16 cellular contexts compared by ENCODE assay signal in the genomic region with DNA sequence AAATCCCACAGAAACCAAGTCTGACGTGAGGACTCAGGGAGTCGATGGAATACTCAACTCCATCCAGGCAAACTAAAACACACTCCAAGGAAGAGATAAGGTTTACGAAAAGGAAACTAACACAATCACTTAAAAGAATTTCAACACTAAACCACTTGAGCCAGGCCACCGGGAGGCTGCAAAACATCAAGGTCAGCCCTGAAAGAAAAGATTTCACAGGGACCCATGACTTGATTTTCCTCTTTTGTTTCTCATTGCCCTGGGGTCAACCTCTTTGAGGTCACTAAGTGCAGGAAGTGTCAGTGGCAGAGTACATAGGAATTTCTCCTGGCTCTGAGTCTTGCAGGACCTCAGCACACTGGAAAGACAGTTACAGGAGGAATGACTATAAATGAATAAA.
DNase-seq lines count a peak whose midpoint lies in the region; ATAC-seq and TF ChIP-seq lines count a peak whose summit lies in the region.
"Had no signal": no experiment of that assay in that cellular context is flagged by ENCODE, and none has a peak within 500 bp of the region (broad histone marks: within the 10 kb centered on the region; RNA-seq: fewer than 3 reads in every experiment).

No MANE protein-coding gene starts in this region.

- H3K4me1 Mint-ChIP-seq in activated CD8-positive, alpha-beta memory T cell treated with anti-CD3 and anti-CD28 coated beads, Interleukin-2, amount 10 ng/mL, durations not matched to agents 7 days and 5 days = peaks cover 3% of the 10 kb centered on the region
- H3K4me1 Mint-ChIP-seq: central memory CD8-positive, alpha-beta T cell had no signal

- intact Hi-C loops in transverse colon (cut with DNase I; ENCODE audit: low total_unique reads) = no loop called here

- H3K27ac ChIP-seq in mesodermal cell (ENCODE audit: low read depth, low read length, severe bottlenecking) = peak overlapping the region; percentile 90
- H3K27ac ChIP-seq in transverse colon = peak overlapping the region in 3 of 4 donors; percentile 54 to 69 (median 58)
- H3K27ac ChIP-seq: PC-9, suprapubic skin had no signal

- peaks cover 17% of the 10 kb centered on the region for H3K4me1 ChIP-seq in mesodermal cell (ENCODE audit: control insufficient read depth, insufficient read depth, low read length, poor library complexity, severe bottlenecking)
- peaks cover 0 to 11% (median 2%) of the 10 kb centered on the region in 4 donors for H3K4me1 ChIP-seq in transverse colon

- H3K9me3 ChIP-seq in mesodermal cell (ENCODE audit: control insufficient read depth, low read length) (peaks cover 5% of the 10 kb centered on the region), transverse colon (no peaks in the 10 kb centered on the region)
- H3K9me3 ChIP-seq: suprapubic skin had no signal

- no peak overlapping the region for H3K27ac Mint-ChIP-seq in activated CD8-positive, alpha-beta memory T cell treated with anti-CD3 and anti-CD28 coated beads, Interleukin-2, amount 10 ng/mL, durations not matched to agents 7 days and 5 days
- H3K27ac Mint-ChIP-seq: activated T-cell treated with anti-CD3 and anti-CD28 coated beads, Interleukin-2, amount 50 U/mL, for 24 hours; naive thymus-derived CD8-positive, alpha-beta T cell had no signal

- ATAC-seq in HG02642 (IDR thresholded peaks at IDR 0.05; ENCODE audit: poor library complexity, unreplicated experiment) = no peak
- no peak for ATAC-seq in activated CD8-positive, alpha-beta memory T cell treated with anti-CD3 and anti-CD28 coated beads, Interleukin-2, amount 10 ng/mL, durations not matched to agents 7 days and 5 days
- ATAC-seq: naive thymus-derived CD8-positive, alpha-beta T cell had no signal

- no peaks in the 10 kb centered on the region for H3K27me3 ChIP-seq in transverse colon
- H3K27me3 ChIP-seq: suprapubic skin had no signal

- TF ChIP-seq POLR2A in transverse colon (IDR thresholded peaks at IDR 0.05) = no peak

- H3K36me3 Mint-ChIP-seq in activated CD8-positive, alpha-beta memory T cell treated with anti-CD3 and anti-CD28 coated beads, Interleukin-2, amount 10 ng/mL, durations not matched to agents 7 days and 5 days = no peaks in the 10 kb centered on the region
- H3K36me3 Mint-ChIP-seq: naive thymus-derived CD8-positive, alpha-beta T cell had no signal

- no peak overlapping the region for H3K4me3 Mint-ChIP-seq in activated CD8-positive, alpha-beta memory T cell treated with anti-CD3 and anti-CD28 coated beads, Interleukin-2, amount 10 ng/mL, durations not matched to agents 7 days and 5 days
- H3K4me3 Mint-ChIP-seq: activated T-cell treated with anti-CD3 and anti-CD28 coated beads, Interleukin-2, amount 50 U/mL, for 24 hours; central memory CD8-positive, alpha-beta T cell; naive thymus-derived CD8-positive, alpha-beta T cell had no signal

- peaks cover 4% of the 10 kb centered on the region for H3K9me3 Mint-ChIP-seq in activated CD8-positive, alpha-beta memory T cell treated with anti-CD3 and anti-CD28 coated beads, Interleukin-2, amount 10 ng/mL, durations not matched to agents 7 days and 5 days (ENCODE audit: low read depth)
- H3K9me3 Mint-ChIP-seq: central memory CD8-positive, alpha-beta T cell had no signal

- WGBS in mesodermal cell (ENCODE audit: insufficient coverage in 2 of 2), 2 experiments = 0 to 10% methylated on average over 1 to 2 of the region's 4 CpGs
- WGBS in transverse colon (ENCODE audit: low coverage in 1 of 2), 2 donors = 56% methylated on average over 4 of the region's 4 CpGs; no CpG with 5 or more reads in 1 of the 2 donors

- no peaks in the 10 kb centered on the region for H3K36me3 ChIP-seq in mesodermal cell (ENCODE audit: control insufficient read depth, insufficient read depth, low read length)
- H3K36me3 ChIP-seq in transverse colon = no peaks in the 10 kb centered on the region
- H3K36me3 ChIP-seq: suprapubic skin had no signal

- in situ Hi-C loops in transverse colon (cut with MboI; ENCODE audit: low pct_ligation_motif_present in 1 of 4, low pct_unique_long_range_greater_than_20kb in 1 of 4, low sequenced_read_pairs in 3 of 4) = no loop called here

- CTCF ChIA-PET in activated CD8-positive, alpha-beta memory T cell treated with anti-CD3 and anti-CD28 coated beads, Interleukin-2, amount 10 ng/mL, durations not matched to agents 7 days and 5 days (lab: Charles Lee) = no interaction called here

- no peak for TF ChIP-seq CTCF in fibroblast of mammary gland (conservative IDR thresholded peaks at IDR 0.05; ENCODE audit: control insufficient read depth, insufficient read depth, low read depth, low read length)
- TF ChIP-seq CTCF in transverse colon (IDR thresholded peaks at IDR 0.05) = no peak

- H3K4me3 ChIP-seq in fibroblast of mammary gland (ENCODE audit: control insufficient read depth, low read depth, low read length) (no peak overlapping the region), mesodermal cell (ENCODE audit: extremely low read depth, insufficient read depth, low read length, poor library complexity, severe bottlenecking) (no peak overlapping the region), transverse colon (no peak overlapping the region)
- H3K4me3 ChIP-seq: PC-9, suprapubic skin had no signal

- no peak for TF ChIP-seq EP300 in transverse colon (IDR thresholded peaks at IDR 0.05; ENCODE audit: low read depth)

- no peaks in the 10 kb centered on the region for H3K27me3 Mint-ChIP-seq in activated CD8-positive, alpha-beta memory T cell treated with anti-CD3 and anti-CD28 coated beads, Interleukin-2, amount 10 ng/mL, durations not matched to agents 7 days and 5 days
- H3K27me3 Mint-ChIP-seq: central memory CD8-positive, alpha-beta T cell had no signal

- DNase-seq in RPMI7951 (ENCODE audit: low read depth) (peak; percentile 32), fibroblast of mammary gland (ENCODE audit: low read depth) (peak; percentile 51), transverse colon (peak; percentile 8), kidney tubule cell (ENCODE audit: low spot score) (no peak), dedifferentiated amniotic fluid mesenchymal stem cell (ENCODE audit: extremely low spot score) (no peak)
- no peak for DNase-seq in activated CD8-positive, alpha-beta memory T cell treated with anti-CD3 and anti-CD28 coated beads, Interleukin-2, amount 10 ng/mL, durations not matched to agents 7 days and 5 days
- DNase-seq: activated T-cell treated with anti-CD3 and anti-CD28 coated beads, Interleukin-2, amount 50 U/mL, for 24 hours; Calu3; naive thymus-derived CD8-positive, alpha-beta T cell; NCI-H1930; PC-9; stimulated activated CD4-positive, alpha-beta T cell treated with anti-CD3 and anti-CD28 coated beads, Interleukin-4, amount 100 ng/mL, for 24 hours had no signal

Comparison
In these comparisons a context has a peak if more than half of its experiments do, and no peak if none do; other contexts are left out.
1. DNase-seq: peak in RPMI7951 (single experiment), fibroblast of mammary gland (single experiment) and transverse colon (single experiment); none in kidney tubule cell (single experiment), activated CD8-positive, alpha-beta memory T cell treated with anti-CD3 and anti-CD28 coated beads, Interleukin-2, amount 10 ng/mL, durations not matched to agents 7 days and 5 days (single experiment) and dedifferentiated amniotic fluid mesenchymal stem cell (single experiment).